ENCODE assay signal across 27 cellular contexts in genomic region chr6:168578036-168578435, GRCh38.
"Had no signal": no experiment of that assay in that cellular context is flagged by ENCODE, and none has a peak within 500 bp of the region (broad histone marks: within the 10 kb centered on the region; RNA-seq: fewer than 3 reads in every experiment).

No MANE protein-coding gene starts in this region.

- H3K4me3 Mint-ChIP-seq: naive thymus-derived CD8-positive, alpha-beta T cell; nephron progenitor cell; stimulated activated effector memory CD8-positive, alpha-beta T cell treated with anti-CD3 and anti-CD28 coated beads, Interleukin-12 subunit alpha, Interleukin-12 subunit beta, amount 100 ng/mL, for 72 hours had no signal

- DNase-seq: cerebellar nuclear complex; dorsolateral prefrontal cortex; effector CD4-positive, alpha-beta T cell; esophagus squamous epithelium; foreskin melanocyte; glutamatergic neuron; heart right ventricle; hippocampal formation; kidney glomerular epithelial cell; left colon; left ventricle myocardium superior; lower lobe of right lung; naive thymus-derived CD8-positive, alpha-beta T cell; nephron progenitor cell; occipital lobe; pancreas; right lobe of liver; stimulated activated CD4-positive, alpha-beta T cell treated with anti-CD3 and anti-CD28 coated beads, Interleukin-12 subunit alpha, Interleukin-12 subunit beta, amount 100 ng/mL, for 4 hours; stimulated activated CD4-positive, alpha-beta T cell treated with anti-CD3 and anti-CD28 coated beads, Interleukin-2, amount 100 ng/mL, for 24 hours; stimulated activated CD4-positive, alpha-beta T cell treated with anti-CD3 and anti-CD28 coated beads, Interleukin-4, amount 100 ng/mL, for 24 hours; stimulated activated naive CD8-positive, alpha-beta T cell treated with anti-CD3 and anti-CD28 coated beads, Interleukin-15, Interleukin-2, amounts not matched to agents 100 U/mL and 50 U/mL, for 24 hours; thyroid gland had no signal

- H3K4me3 ChIP-seq: dorsolateral prefrontal cortex, esophagus squamous epithelium, heart right ventricle, lower lobe of right lung, pancreas, right lobe of liver, smooth muscle cell, suprapubic skin, thyroid gland, vagina had no signal

- H3K27me3 ChIP-seq: esophagus squamous epithelium, pancreas, right lobe of liver, suprapubic skin, thyroid gland, vagina had no signal

- H3K36me3 ChIP-seq: esophagus squamous epithelium, heart right ventricle, lower lobe of right lung, pancreas, right lobe of liver, suprapubic skin, thyroid gland, vagina had no signal

- H3K36me3 Mint-ChIP-seq: naive thymus-derived CD8-positive, alpha-beta T cell; stimulated activated effector memory CD8-positive, alpha-beta T cell treated with anti-CD3 and anti-CD28 coated beads, Interleukin-12 subunit alpha, Interleukin-12 subunit beta, amount 100 ng/mL, for 72 hours had no signal

- H3K27ac Mint-ChIP-seq: naive thymus-derived CD8-positive, alpha-beta T cell; nephron progenitor cell; progenitor cell of endocrine pancreas; stimulated activated effector memory CD8-positive, alpha-beta T cell treated with anti-CD3 and anti-CD28 coated beads, Interleukin-12 subunit alpha, Interleukin-12 subunit beta, amount 100 ng/mL, for 72 hours had no signal

- H3K4me1 ChIP-seq: right lobe of liver had no signal

- H3K27ac ChIP-seq: dorsolateral prefrontal cortex, heart right ventricle, lower lobe of right lung, pancreas, right lobe of liver, suprapubic skin, thyroid gland, vagina had no signal

- H3K9me3 ChIP-seq: esophagus squamous epithelium, heart right ventricle, lower lobe of right lung, pancreas, right lobe of liver, suprapubic skin, thyroid gland, vagina had no signal

- H3K4me1 Mint-ChIP-seq: naive thymus-derived CD8-positive, alpha-beta T cell; stimulated activated effector memory CD8-positive, alpha-beta T cell treated with anti-CD3 and anti-CD28 coated beads, Interleukin-12 subunit alpha, Interleukin-12 subunit beta, amount 100 ng/mL, for 72 hours had no signal

- H3K9me3 Mint-ChIP-seq: naive thymus-derived CD8-positive, alpha-beta T cell; nephron progenitor cell; stimulated activated effector memory CD8-positive, alpha-beta T cell treated with anti-CD3 and anti-CD28 coated beads, Interleukin-12 subunit alpha, Interleukin-12 subunit beta, amount 100 ng/mL, for 72 hours had no signal

- H3K4me2 ChIP-seq: smooth muscle cell had no signal
